In genomic region chr9:3332802-3333201, GRCh38 we compare ENCODE assay signal across 24 cellular contexts.
"Had no signal": no experiment of that assay in that cellular context is flagged by ENCODE, and none has a peak within 500 bp of the region (broad histone marks: within the 10 kb centered on the region; RNA-seq: fewer than 3 reads in every experiment).

No MANE protein-coding gene starts in this region.

- H3K27me3 ChIP-seq: body of pancreas, dorsolateral prefrontal cortex, hepatocyte, thyroid gland, uterus had no signal

- H3K4me1 ChIP-seq: body of pancreas, prostate gland, uterus had no signal

- H3K27me3 Mint-ChIP-seq: activated CD4-positive, alpha-beta T cell treated with anti-CD3 and anti-CD28 coated beads for 36 hours; naive thymus-derived CD4-positive, alpha-beta T cell; T-cell had no signal

- H3K9me3 Mint-ChIP-seq: activated naive CD4-positive, alpha-beta T cell treated with anti-CD3 and anti-CD28 coated beads, Interleukin-2, amount 50 U/mL, for 72 hours; activated T-helper 1 cell treated with anti-CD3 and anti-CD28 coated beads, Interleukin-12 subunit alpha, Interleukin-12 subunit beta, Interleukin-2, Interleukin-4 antibody, amounts not matched to agents 30 ng/mL and 10 ng/mL and 1 ng/mL, durations not matched to agents 14 hours and 24 hours and 36 hours; naive thymus-derived CD4-positive, alpha-beta T cell; T-cell; WTC11 had no signal

- H3K79me2 ChIP-seq: hepatocyte had no signal

- H3K4me3 ChIP-seq: body of pancreas, dorsolateral prefrontal cortex, hepatocyte, left ventricle myocardium inferior, prostate gland, thyroid gland, uterus had no signal

- H3K36me3 ChIP-seq: prostate gland, thyroid gland, uterus had no signal

- FAIRE-seq: keratinocyte had no signal

- ATAC-seq: activated CD4-positive, alpha-beta T cell treated with anti-CD3 and anti-CD28 coated beads for 36 hours; activated naive CD4-positive, alpha-beta T cell treated with anti-CD3 and anti-CD28 coated beads, Interleukin-2, amount 50 U/mL, for 72 hours; body of pancreas; naive thymus-derived CD4-positive, alpha-beta T cell; sciatic nerve; SK-N-SH treated with all-trans-retinoic acid at 6 μM for 48 hours; T-cell; WTC11 had no signal

- H3K4me1 Mint-ChIP-seq: WTC11 had no signal

- H3K4me2 ChIP-seq: hepatocyte had no signal

- H3K9me3 ChIP-seq: body of pancreas, left ventricle myocardium inferior, prostate gland, thyroid gland, uterus had no signal

- H3K4me3 Mint-ChIP-seq: activated CD4-positive, alpha-beta T cell treated with anti-CD3 and anti-CD28 coated beads for 36 hours; activated T-helper 1 cell treated with anti-CD3 and anti-CD28 coated beads, Interleukin-12 subunit alpha, Interleukin-12 subunit beta, Interleukin-2, Interleukin-4 antibody, amounts not matched to agents 30 ng/mL and 10 ng/mL and 1 ng/mL, durations not matched to agents 14 hours and 24 hours and 36 hours; naive thymus-derived CD4-positive, alpha-beta T cell; T-cell; WTC11 had no signal

- DNase-seq: activated CD4-positive, alpha-beta T cell treated with anti-CD3 and anti-CD28 coated beads for 36 hours; activated CD4-positive, alpha-beta T cell treated with anti-CD3 and anti-CD28 coated beads, Interleukin-2, amount 50 U/mL, for 48 hours; activated gamma-delta T cell treated with Interleukin-2 at 50 U/mL for 16 hours; activated T-cell treated with anti-CD3 and anti-CD28 coated beads for 4 hours; amniotic stem cell; body of pancreas; caudate nucleus; dorsolateral prefrontal cortex; left ventricle myocardium inferior; mesendoderm; naive thymus-derived CD4-positive, alpha-beta T cell; stimulated activated CD4-positive, alpha-beta T cell treated with anti-CD3 and anti-CD28 coated beads, Interleukin-4, amount 100 ng/mL, for 4 hours; stimulated activated naive CD4-positive, alpha-beta T cell treated with Interleukin-2 at 50 U/mL for 16 hours; T-cell; thyroid gland; uterus had no signal

- H2AFZ ChIP-seq: hepatocyte had no signal

- H3K36me3 Mint-ChIP-seq: activated naive CD4-positive, alpha-beta T cell treated with anti-CD3 and anti-CD28 coated beads, Interleukin-2, amount 50 U/mL, for 72 hours; WTC11 had no signal

- H3K27ac ChIP-seq: body of pancreas, dorsolateral prefrontal cortex, hepatocyte, left ventricle myocardium inferior, prostate gland, thyroid gland, uterus had no signal

- H3K27ac Mint-ChIP-seq: activated CD4-positive, alpha-beta T cell treated with anti-CD3 and anti-CD28 coated beads for 36 hours; activated naive CD4-positive, alpha-beta T cell treated with anti-CD3 and anti-CD28 coated beads, Interleukin-2, amount 50 U/mL, for 72 hours; activated T-helper 1 cell treated with anti-CD3 and anti-CD28 coated beads, Interleukin-12 subunit alpha, Interleukin-12 subunit beta, Interleukin-2, Interleukin-4 antibody, amounts not matched to agents 30 ng/mL and 10 ng/mL and 1 ng/mL, durations not matched to agents 14 hours and 24 hours and 36 hours; naive thymus-derived CD4-positive, alpha-beta T cell; T-cell; WTC11 had no signal
